Comparison of ENCODE assay signal across 8 cellular contexts in genomic region chrX:123962794-123963373, GRCh38. TPM values are rescaled to one million over a fixed set of nuclear protein-coding genes. Genes with fewer than 3 reads are reported as not detected.
A peak's percentile ranks its signal among the peaks of the same experiment; 100 is the strongest.
DNase-seq lines count a peak whose midpoint lies in the region; ATAC-seq, FAIRE-seq and TF ChIP-seq lines count a peak whose summit lies in the region.

No MANE protein-coding gene starts in this region.

- no peak for TF ChIP-seq RAD21 in HepG2 (CRISPR knock-in tag; IDR thresholded peaks at IDR 0.05)

- peak overlapping the region; percentile 77 for H3K4me3 ChIP-seq in BLaER1
- peak overlapping the region; percentile 75 to 77 (median 76) for H3K4me3 ChIP-seq in HepG2 (replicated peaks in 1 of 3; ENCODE audit: insufficient read depth in 1 of 3, low read depth in 2 of 3, low read length in 3 of 3)

- CTCF ChIA-PET in HepG2 (lab: Yijun Ruan, JAX; ENCODE audit: low intra/inter-chr PET ratio, low total read pairs): no interaction called here

- peak overlapping the region; percentile 99 for H3K27ac ChIP-seq in BLaER1
- peak overlapping the region; percentile 99 for H3K27ac ChIP-seq in HepG2 (ENCODE audit: extremely low read length, insufficient read depth, low read length)

- POLR2A ChIA-PET in HepG2 (lab: Yijun Ruan, JAX): no interaction called here

- ATAC-seq in GM19397 (IDR thresholded peaks at IDR 0.05; ENCODE audit: unreplicated experiment): peak; percentile 41
- ATAC-seq in HG03565 (IDR thresholded peaks at IDR 0.05; ENCODE audit: unreplicated experiment): peak; percentile 62
- ATAC-seq in HepG2: peak; percentile 86

- peaks cover 58% of the 10 kb centered on the region for H3K79me2 ChIP-seq in HepG2 (ENCODE audit: insufficient read depth, low read length)

- FAIRE-seq in HepG2 (lab: Jason Lieb, UNC): peak; percentile 67

- TF ChIP-seq POLR2A in HepG2 (IDR thresholded peaks at IDR 0.05; ENCODE audit: insufficient read depth in 1 of 2, low read depth in 2 of 2, low read length in 2 of 2): 0 out of 4 replicates have a peak, but pooled peaks of 1 of the 2 experiments have one; percentile 22

- H3K9me3 ChIP-seq in BLaER1 (peaks cover 10% of the 10 kb centered on the region; the same call in 1 of the 2 replicates), HepG2 (ENCODE audit: low read length) (no peaks in the 10 kb centered on the region)

- peak overlapping the region; percentile 99 for H3K9ac ChIP-seq in BLaER1
- peak overlapping the region; percentile 84 for H3K9ac ChIP-seq in HepG2 (ENCODE audit: insufficient read depth, low read depth, low read length)

- peaks cover 48% of the 10 kb centered on the region for H4K20me1 ChIP-seq in BLaER1
- H4K20me1 ChIP-seq in HepG2 (ENCODE audit: insufficient read depth, low read length): peaks cover 12% of the 10 kb centered on the region

- H3K4me2 ChIP-seq in BLaER1 (peak overlapping the region; percentile 65), HepG2 (ENCODE audit: low read depth, low read length) (peak overlapping the region; percentile 68)

- no TSS peak for BruUV-seq in HepG2 (replicated peaks; lab: Mats Ljungman, UMichigan)

- no peak for TF ChIP-seq CTCF in HepG2 (CRISPR knock-in tag; IDR thresholded peaks at IDR 0.05)

- WGBS in HepG2 (ENCODE audit: low lambda C conversion rate): 3% methylated on average over 18 of the region's 22 CpGs

- H3K36me3 ChIP-seq in BLaER1 (no peaks in the 10 kb centered on the region), HepG2 (replicated peaks in 1 of 2; ENCODE audit: control insufficient read depth in 1 of 2, insufficient read depth in 2 of 2, low read length in 2 of 2) (no peaks in the 10 kb centered on the region)

- peak in 1 of 2 experiments; percentile 17; a peak in 1 of 4 replicates for TF ChIP-seq EP300 in HepG2 (IDR thresholded peaks at IDR 0.05; ENCODE audit: low read depth in 2 of 2, low read length in 2 of 2)
- no peak for TF ChIP-seq EP300 in HepG2 (CRISPR knock-in tag; IDR thresholded peaks at IDR 0.05; ENCODE audit: borderline replicate concordance)

- in situ Hi-C loops in HepG2 (cut with HindIII; ENCODE audit: extremely low pct_ligation_motif_present, low pct_unique_long_range_greater_than_20kb): no loop called here

- peak; percentile 95 for DNase-seq in NCI-H748 (lab: John Stamatoyannopoulos, UW; ENCODE audit: unreplicated experiment)
- peak; percentile 35 to 78 for DNase-seq in activated CD4-positive, alpha-beta T cell treated with anti-CD3 and anti-CD28 coated beads, Interleukin-2, amount 50 U/mL, for 24 hours (ENCODE audit: low read depth in 1 of 2, low spot score in 1 of 2)
- DNase-seq in dermis blood vessel endothelial cell: peak; percentile 91
- DNase-seq in HepG2 (ENCODE audit: low spot score): peak; percentile 88
- DNase-seq in stimulated activated CD4-positive, alpha-beta T cell treated with anti-CD3 and anti-CD28 coated beads, Interleukin-2, amount 100 ng/mL, for 48 hours: peak; percentile 63 to 66

- intact Hi-C loops in HepG2 (cut with micrococcal nuclease; ENCODE audit: unreplicated experiment): no loop called here

- H3K27me3 ChIP-seq in BLaER1: peaks cover 5% of the 10 kb centered on the region; the same call in 1 of the 2 replicates
- H3K27me3 ChIP-seq in HepG2 (ENCODE audit: control insufficient read depth in 1 of 2, insufficient read depth in 2 of 2, low read length in 2 of 2): no peaks in the 10 kb centered on the region; a peak in 1 of 5 replicates

- no peak overlapping the region for H2AFZ ChIP-seq in HepG2 (ENCODE audit: low read length)

- H3K4me1 ChIP-seq in BLaER1: peaks cover 7% of the 10 kb centered on the region; the same call in 1 of the 2 replicates
- H3K4me1 ChIP-seq in HepG2 (ENCODE audit: insufficient read depth, low read length): peaks cover 15% of the 10 kb centered on the region

TF ChIP-seq in HepG2, 621 proteins besides CTCF, POLR2A, EP300 and RAD21 (continues in another document):
- no peak for TF ChIP-seq ZNF275 (CRISPR knock-in tag; IDR thresholded peaks at IDR 0.05; ENCODE audit: borderline replicate concordance)
- no peak for TF ChIP-seq ATRX (CRISPR knock-in tag; IDR thresholded peaks at IDR 0.05; ENCODE audit: borderline replicate concordance)
- no peak for TF ChIP-seq SRSF4 (IDR thresholded peaks at IDR 0.05; ENCODE audit: low read depth, low read length, poor library complexity, severe bottlenecking)
- peak; percentile 56; the same call in 1 of the 2 replicates for TF ChIP-seq ZNF292 (CRISPR knock-in tag; IDR thresholded peaks at IDR 0.05; ENCODE audit: borderline replicate concordance, low read depth)
- TF ChIP-seq NONO (IDR thresholded peaks at IDR 0.05): no peak
- no peak for TF ChIP-seq NONO (CRISPR knock-in tag; conservative IDR thresholded peaks at IDR 0.05)
- TF ChIP-seq PAXIP1 (CRISPR knock-in tag; conservative IDR thresholded peaks at IDR 0.05): no peak

RNA-seq across cellular contexts. Expression of gene STAG2, which starts 1.4 kb away (rescaled TPM):
- total RNA-seq in dermis blood vessel endothelial cell: 107 and 135 TPM in 2 replicates
- total RNA-seq in HepG2 (2016; rRNA removed; fragmentation: Illumina TruSeq; extraction: Trizol): 50.8 and 84.3 TPM in 2 replicates
- 8.1 and 8.9 TPM in 2 replicates for total RNA-seq in HepG2 (2016; cell fraction: cytosol; rRNA removed; fragmentation: Illumina TruSeq; extraction: Trizol; ENCODE audit: low read depth)
- total RNA-seq in HepG2 (2016; cell fraction: insoluble cytoplasmic fraction; rRNA removed; fragmentation: Illumina TruSeq; extraction: Trizol): 45.1 and 88.2 TPM in 2 replicates
- total RNA-seq in HepG2 (2016; cell fraction: membrane; rRNA removed; fragmentation: Illumina TruSeq; extraction: Trizol): 11.5 and 11.6 TPM in 2 replicates
- total RNA-seq in HepG2 (2016; cell fraction: nucleus; rRNA removed; fragmentation: Illumina TruSeq; extraction: Trizol): 39.1 and 41.8 TPM in 2 replicates
- 14.2 and 21.0 TPM in 2 replicates for polyA plus RNA-seq in HepG2 (2011; rRNA removed)
- 8.5 and 12.3 TPM in 2 replicates for polyA plus RNA-seq in HepG2 (2011; cell fraction: cytosol; rRNA removed)
- 7.5 and 8.3 TPM in 2 replicates for polyA plus RNA-seq in HepG2 (2011; cell fraction: nucleus; rRNA removed)
- polyA plus RNA-seq in HepG2 (2012): 23.3 and 33.3 TPM in 2 replicates
- polyA plus RNA-seq in HepG2 (2016; cell fraction: cytosol; fragmentation: Illumina TruSeq; extraction: Trizol; ENCODE audit: low read depth): 0.99 and 1.2 TPM in 2 replicates
- 45.2 and 46.2 TPM in 2 replicates for polyA plus RNA-seq in HepG2 (2016; cell fraction: insoluble cytoplasmic fraction; fragmentation: Illumina TruSeq; extraction: Trizol; ENCODE audit: low read depth)
- 3.3 and 4.5 TPM in 2 replicates for polyA plus RNA-seq in HepG2 (2016; cell fraction: membrane; fragmentation: Illumina TruSeq; extraction: Trizol; ENCODE audit: low read depth)
- 22.9 and 26.4 TPM in 2 replicates for polyA plus RNA-seq in HepG2 (2016; cell fraction: nucleus; fragmentation: Illumina TruSeq; extraction: Trizol; ENCODE audit: insufficient read depth, low read depth)
- polyA minus RNA-seq in HepG2 (2011; rRNA and poly(A)+ RNA removed; ENCODE audit: low replicate concordance): 16.9 and 56.6 TPM in 2 replicates
- polyA minus RNA-seq in HepG2 (2011; cell fraction: cytosol; rRNA and poly(A)+ RNA removed): 50.5 and 52.0 TPM in 2 replicates
- polyA minus RNA-seq in HepG2 (2011; cell fraction: nucleus; rRNA and poly(A)+ RNA removed): 69.6 and 74.7 TPM in 2 replicates

Comparison
In these comparisons a context has a peak if more than half of its experiments do, and no peak if none do; other contexts are left out.
1. Peak in every context shown above with its lines: DNase-seq, ATAC-seq, H3K4me3 ChIP-seq and H3K27ac ChIP-seq.